ENCODE assay signal across 10 cellular contexts in genomic region chr17:19645608-19646250, GRCh38. TPM values are rescaled to one million over a fixed set of nuclear protein-coding genes. Genes with fewer than 3 reads are reported as not detected.
A peak's percentile ranks its signal among the peaks of the same experiment; 100 is the strongest.
DNase-seq lines count a peak whose midpoint lies in the region; ATAC-seq, FAIRE-seq and TF ChIP-seq lines count a peak whose summit lies in the region.
"Had no signal": no experiment of that assay in that cellular context is flagged by ENCODE, and none has a peak within 500 bp of the region (broad histone marks: within the 10 kb centered on the region; RNA-seq: fewer than 3 reads in every experiment).

No MANE protein-coding gene starts in this region.

- peaks cover 14% of the 10 kb centered on the region for H3K4me1 ChIP-seq in ovary (ENCODE audit: insufficient read depth)

- H3K27ac ChIP-seq in ovary, result no peak overlapping the region

- H3K27ac Mint-ChIP-seq in activated CD8-positive, alpha-beta memory T cell treated with anti-CD3 and anti-CD28 coated beads, Interleukin-2, amount 10 ng/mL, durations not matched to agents 7 days and 5 days, result no peak overlapping the region
- H3K27ac Mint-ChIP-seq: stimulated activated naive CD8-positive, alpha-beta T cell treated with anti-CD3 and anti-CD28 coated beads, Interleukin-15, Interleukin-2, amounts not matched to agents 100 ng/mL and 50 ng/mL, for 24 hours had no signal

- CTCF ChIA-PET in GM10248 (lab: Yijun Ruan, JAX), result interaction anchor here (0.6 to 5.6 kb wide), 11 partner anchors 10 to 121 kb away, joined by 3 to 26 read pairs (median 6); no protein-coding TSS in a partner anchor
- CTCF ChIA-PET in activated CD8-positive, alpha-beta memory T cell treated with anti-CD3 and anti-CD28 coated beads, Interleukin-2, amount 10 ng/mL, durations not matched to agents 7 days and 5 days (lab: Charles Lee), result interaction anchor here (0.6 to 5.1 kb wide), 12 partner anchors 9 to 283 kb away, joined by 3 to 24 read pairs (median 4); partner anchors contain the start of gene B9D1

- WGBS in ovary, 3 donors, result 56 to 67% (median 64%) methylated on average over 8 of the region's 8 CpGs

- ATAC-seq in activated CD8-positive, alpha-beta memory T cell treated with anti-CD3 and anti-CD28 coated beads, Interleukin-2, amount 10 ng/mL, durations not matched to agents 7 days and 5 days, result no peak

- H3K4me3 ChIP-seq in foreskin fibroblast (ENCODE audit: low read depth in 1 of 2, low read length in 2 of 2), result no peak overlapping the region
- no peak overlapping the region for H3K4me3 ChIP-seq in ovary

- no peak for TF ChIP-seq EP300 in ovary (IDR thresholded peaks at IDR 0.05)

- peak; percentile 62 for DNase-seq in GM10248 (ENCODE audit: extremely low spot score)
- DNase-seq in NCI-H1694 treated with DMSO at 0.1 percent for 48 hours (lab: John Stamatoyannopoulos, UW), result peak; percentile 38
- DNase-seq in activated CD8-positive, alpha-beta memory T cell treated with anti-CD3 and anti-CD28 coated beads, Interleukin-2, amount 10 ng/mL, durations not matched to agents 7 days and 5 days, result peak; percentile 75
- DNase-seq in foreskin fibroblast, result peak in 1 of 2 donors; percentile 11
- peak; percentile 39 for DNase-seq in retina
- DNase-seq in NCI-H2196 treated with DMSO at 0.1 percent for 48 hours (lab: John Stamatoyannopoulos, UW; ENCODE audit: unreplicated experiment), result no peak
- DNase-seq in ovary, result no peak
- no peak for DNase-seq in RCC 7860 (ENCODE audit: low spot score)
- DNase-seq: activated B cell treated with CpG ODN at 0.5 μM for 24 hours had no signal

- H3K9me3 Mint-ChIP-seq in activated CD8-positive, alpha-beta memory T cell treated with anti-CD3 and anti-CD28 coated beads, Interleukin-2, amount 10 ng/mL, durations not matched to agents 7 days and 5 days (ENCODE audit: low read depth), result no peaks in the 10 kb centered on the region
- H3K9me3 Mint-ChIP-seq: activated B cell treated with CpG ODN at 0.5 μM for 24 hours; stimulated activated naive CD8-positive, alpha-beta T cell treated with anti-CD3 and anti-CD28 coated beads, Interleukin-15, Interleukin-2, amounts not matched to agents 100 ng/mL and 50 ng/mL, for 24 hours had no signal

- H3K9me3 ChIP-seq in ovary, result no peaks in the 10 kb centered on the region

- H3K27me3 ChIP-seq in ovary, result no peaks in the 10 kb centered on the region

- TF ChIP-seq CTCF in GM10248 (IDR thresholded peaks at IDR 0.05; ENCODE audit: control extremely low read depth, extremely low read depth, low read depth, missing control alignments) (peak; percentile 76), foreskin fibroblast (IDR thresholded peaks at IDR 0.05; ENCODE audit: low read depth, low read length) (peak; percentile 40), ovary (IDR thresholded peaks at IDR 0.05) (no peak)

- intact Hi-C loops in ovary (cut with DNase I), result loop anchor here in 2 of 4 donors (5.0 to 10.0 kb wide), 2 partner anchors 99 to 133 kb away; partner anchors contain the start of gene ALDH3A1 (in 1 of the 2)

- POLR2A ChIA-PET in GM10248 (lab: Yijun Ruan, JAX), result no interaction called here

- no peak for FAIRE-seq in RCC 7860 (lab: Jason Lieb, UNC)

- H3K4me1 Mint-ChIP-seq in activated CD8-positive, alpha-beta memory T cell treated with anti-CD3 and anti-CD28 coated beads, Interleukin-2, amount 10 ng/mL, durations not matched to agents 7 days and 5 days, result peaks cover 48% of the 10 kb centered on the region

- no peaks in the 10 kb centered on the region for H3K36me3 Mint-ChIP-seq in activated CD8-positive, alpha-beta memory T cell treated with anti-CD3 and anti-CD28 coated beads, Interleukin-2, amount 10 ng/mL, durations not matched to agents 7 days and 5 days

- no peak overlapping the region for H3K4me3 Mint-ChIP-seq in activated CD8-positive, alpha-beta memory T cell treated with anti-CD3 and anti-CD28 coated beads, Interleukin-2, amount 10 ng/mL, durations not matched to agents 7 days and 5 days
- H3K4me3 Mint-ChIP-seq: activated B cell treated with CpG ODN at 0.5 μM for 24 hours; stimulated activated naive CD8-positive, alpha-beta T cell treated with anti-CD3 and anti-CD28 coated beads, Interleukin-15, Interleukin-2, amounts not matched to agents 100 ng/mL and 50 ng/mL, for 24 hours had no signal

- no peaks in the 10 kb centered on the region for H3K36me3 ChIP-seq in ovary

- no peak for TF ChIP-seq POLR2A in ovary (IDR thresholded peaks at IDR 0.05)

- H3K27me3 Mint-ChIP-seq in activated CD8-positive, alpha-beta memory T cell treated with anti-CD3 and anti-CD28 coated beads, Interleukin-2, amount 10 ng/mL, durations not matched to agents 7 days and 5 days, result peaks cover 34% of the 10 kb centered on the region

RNA-seq across cellular contexts. Expression of gene ALDH3A2, which starts 2.8 kb away (rescaled TPM):
- total RNA-seq in activated CD8-positive, alpha-beta memory T cell treated with anti-CD3 and anti-CD28 coated beads, Interleukin-2, amount 10 ng/mL, durations not matched to agents 7 days and 5 days, result 10 to 100 TPM; 29.9 to 30.5 TPM
- total RNA-seq in ovary, result 100 to 1,000 TPM in 1 of 7 donors, 10 to 100 TPM in 6; 48.0 to 109 (median 74.6) TPM
- polyA plus RNA-seq in ovary, result 100 to 1,000 TPM in 1 of 2 donors, 10 to 100 TPM in 1; 31.1 to 126 TPM

Comparison
In these comparisons a context has a peak if more than half of its experiments do, and no peak if none do; other contexts are left out.
1. DNase-seq: peak in GM10248 (single experiment), NCI-H1694 treated with DMSO at 0.1 percent for 48 hours (single experiment), activated CD8-positive, alpha-beta memory T cell treated with anti-CD3 and anti-CD28 coated beads, Interleukin-2, amount 10 ng/mL, durations not matched to agents 7 days and 5 days (single experiment) and retina (single experiment); none in NCI-H2196 treated with DMSO at 0.1 percent for 48 hours (single experiment), ovary (0 of 5) and RCC 7860 (single experiment).
2. CTCF ChIP-seq: peak in GM10248 (single experiment) and foreskin fibroblast (single experiment); none in ovary (0 of 3).